1 cellular context compared by ENCODE assay signal in the genomic region with DNA sequence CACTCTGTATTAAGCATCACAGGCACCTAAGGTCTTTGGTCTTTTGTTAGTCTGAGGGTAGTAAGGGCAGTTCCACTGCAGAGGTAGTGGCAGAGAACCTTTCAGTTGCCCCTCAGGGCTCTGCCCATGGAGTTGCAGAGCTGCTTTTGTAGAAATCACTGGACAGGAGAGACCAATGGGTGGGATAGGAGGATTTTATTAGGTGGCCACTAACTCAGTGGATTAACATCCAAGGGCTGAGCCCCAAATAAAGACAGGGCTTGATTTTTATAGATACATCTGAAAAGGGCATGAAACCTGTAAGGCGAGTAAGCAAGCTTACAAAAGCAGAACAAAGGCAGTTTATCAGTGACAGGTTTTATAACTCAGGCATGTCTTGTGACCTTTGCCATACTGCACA.
TF ChIP-seq lines count a peak whose summit lies in the region.

No MANE protein-coding gene starts in this region.

TF ChIP-seq in HEK293, 187 proteins besides CTCF, POLR2A, EP300 and RAD21 (continued from another document):
- TF ChIP-seq, protein P1, sequence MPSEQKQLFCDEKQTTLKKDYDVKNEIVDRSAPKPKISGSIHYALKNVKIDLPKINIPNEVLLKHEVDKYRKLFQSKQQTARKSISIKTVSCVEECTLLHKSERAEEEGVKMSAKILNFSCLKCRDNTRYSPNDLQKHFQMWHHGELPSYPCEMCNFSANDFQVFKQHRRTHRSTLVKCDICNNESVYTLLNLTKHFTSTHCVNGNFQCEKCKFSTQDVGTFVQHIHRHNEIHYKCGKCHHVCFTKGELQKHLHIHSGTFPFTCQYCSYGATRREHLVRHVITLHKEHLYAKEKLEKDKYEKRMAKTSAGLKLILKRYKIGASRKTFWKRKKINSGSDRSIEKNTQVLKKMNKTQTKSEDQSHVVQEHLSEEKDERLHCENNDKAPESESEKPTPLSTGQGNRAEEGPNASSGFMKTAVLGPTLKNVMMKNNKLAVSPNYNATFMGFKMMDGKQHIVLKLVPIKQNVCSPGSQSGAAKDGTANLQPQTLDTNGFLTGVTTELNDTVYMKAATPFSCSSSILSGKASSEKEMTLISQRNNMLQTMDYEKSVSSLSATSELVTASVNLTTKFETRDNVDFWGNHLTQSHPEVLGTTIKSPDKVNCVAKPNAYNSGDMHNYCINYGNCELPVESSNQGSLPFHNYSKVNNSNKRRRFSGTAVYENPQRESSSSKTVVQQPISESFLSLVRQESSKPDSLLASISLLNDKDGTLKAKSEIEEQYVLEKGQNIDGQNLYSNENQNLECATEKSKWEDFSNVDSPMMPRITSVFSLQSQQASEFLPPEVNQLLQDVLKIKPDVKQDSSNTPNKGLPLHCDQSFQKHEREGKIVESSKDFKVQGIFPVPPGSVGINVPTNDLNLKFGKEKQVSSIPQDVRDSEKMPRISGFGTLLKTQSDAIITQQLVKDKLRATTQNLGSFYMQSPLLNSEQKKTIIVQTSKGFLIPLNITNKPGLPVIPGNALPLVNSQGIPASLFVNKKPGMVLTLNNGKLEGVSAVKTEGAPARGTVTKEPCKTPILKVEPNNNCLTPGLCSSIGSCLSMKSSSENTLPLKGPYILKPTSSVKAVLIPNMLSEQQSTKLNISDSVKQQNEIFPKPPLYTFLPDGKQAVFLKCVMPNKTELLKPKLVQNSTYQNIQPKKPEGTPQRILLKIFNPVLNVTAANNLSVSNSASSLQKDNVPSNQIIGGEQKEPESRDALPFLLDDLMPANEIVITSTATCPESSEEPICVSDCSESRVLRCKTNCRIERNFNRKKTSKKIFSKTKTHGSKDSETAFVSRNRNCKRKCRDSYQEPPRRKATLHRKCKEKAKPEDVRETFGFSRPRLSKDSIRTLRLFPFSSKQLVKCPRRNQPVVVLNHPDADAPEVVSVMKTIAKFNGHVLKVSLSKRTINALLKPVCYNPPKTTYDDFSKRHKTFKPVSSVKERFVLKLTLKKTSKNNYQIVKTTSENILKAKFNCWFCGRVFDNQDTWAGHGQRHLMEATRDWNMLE (tag by site-specific recombination; conservative IDR thresholded peaks at IDR 0.05; ENCODE audit: low read depth), result no peak
- TF ChIP-seq ZFP41 (tag by site-specific recombination; IDR thresholded peaks at IDR 0.05; ENCODE audit: borderline replicate concordance) (no peak), ZBTB8A (tag by site-specific recombination; IDR thresholded peaks at IDR 0.05) (no peak), ZNF658 (tag by site-specific recombination; IDR thresholded peaks at IDR 0.05) (no peak), ZEB2 (tag by site-specific recombination; IDR thresholded peaks at IDR 0.05) (no peak), ZNF560 (tag by site-specific recombination; IDR thresholded peaks at IDR 0.05; ENCODE audit: borderline replicate concordance) (no peak), ZNF140 (tag by site-specific recombination; IDR thresholded peaks at IDR 0.05) (no peak)
- TF ChIP-seq, protein P2, sequence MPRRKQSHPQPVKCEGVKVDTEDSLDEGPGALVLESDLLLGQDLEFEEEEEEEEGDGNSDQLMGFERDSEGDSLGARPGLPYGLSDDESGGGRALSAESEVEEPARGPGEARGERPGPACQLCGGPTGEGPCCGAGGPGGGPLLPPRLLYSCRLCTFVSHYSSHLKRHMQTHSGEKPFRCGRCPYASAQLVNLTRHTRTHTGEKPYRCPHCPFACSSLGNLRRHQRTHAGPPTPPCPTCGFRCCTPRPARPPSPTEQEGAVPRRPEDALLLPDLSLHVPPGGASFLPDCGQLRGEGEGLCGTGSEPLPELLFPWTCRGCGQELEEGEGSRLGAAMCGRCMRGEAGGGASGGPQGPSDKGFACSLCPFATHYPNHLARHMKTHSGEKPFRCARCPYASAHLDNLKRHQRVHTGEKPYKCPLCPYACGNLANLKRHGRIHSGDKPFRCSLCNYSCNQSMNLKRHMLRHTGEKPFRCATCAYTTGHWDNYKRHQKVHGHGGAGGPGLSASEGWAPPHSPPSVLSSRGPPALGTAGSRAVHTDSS (tag by site-specific recombination; IDR thresholded peaks at IDR 0.05), result no peak
- TF ChIP-seq, protein P3, sequence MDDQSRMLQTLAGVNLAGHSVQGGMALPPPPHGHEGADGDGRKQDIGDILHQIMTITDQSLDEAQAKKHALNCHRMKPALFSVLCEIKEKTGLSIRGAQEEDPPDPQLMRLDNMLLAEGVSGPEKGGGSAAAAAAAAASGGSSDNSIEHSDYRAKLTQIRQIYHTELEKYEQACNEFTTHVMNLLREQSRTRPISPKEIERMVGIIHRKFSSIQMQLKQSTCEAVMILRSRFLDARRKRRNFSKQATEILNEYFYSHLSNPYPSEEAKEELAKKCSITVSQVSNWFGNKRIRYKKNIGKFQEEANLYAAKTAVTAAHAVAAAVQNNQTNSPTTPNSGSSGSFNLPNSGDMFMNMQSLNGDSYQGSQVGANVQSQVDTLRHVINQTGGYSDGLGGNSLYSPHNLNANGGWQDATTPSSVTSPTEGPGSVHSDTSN (CRISPR knock-in tag; IDR thresholded peaks at IDR 0.05), result no peak
- TF ChIP-seq, protein P4, sequence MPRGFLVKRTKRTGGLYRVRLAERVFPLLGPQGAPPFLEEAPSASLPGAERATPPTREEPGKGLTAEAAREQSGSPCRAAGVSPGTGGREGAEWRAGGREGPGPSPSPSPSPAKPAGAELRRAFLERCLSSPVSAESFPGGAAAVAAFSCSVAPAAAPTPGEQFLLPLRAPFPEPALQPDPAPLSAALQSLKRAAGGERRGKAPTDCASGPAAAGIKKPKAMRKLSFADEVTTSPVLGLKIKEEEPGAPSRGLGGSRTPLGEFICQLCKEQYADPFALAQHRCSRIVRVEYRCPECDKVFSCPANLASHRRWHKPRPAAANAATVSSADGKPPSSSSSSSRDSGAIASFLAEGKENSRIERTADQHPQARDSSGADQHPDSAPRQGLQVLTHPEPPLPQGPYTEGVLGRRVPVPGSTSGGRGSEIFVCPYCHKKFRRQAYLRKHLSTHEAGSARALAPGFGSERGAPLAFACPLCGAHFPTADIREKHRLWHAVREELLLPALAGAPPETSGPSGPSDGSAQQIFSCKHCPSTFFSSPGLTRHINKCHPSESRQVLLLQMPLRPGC (tag by site-specific recombination; IDR thresholded peaks at IDR 0.05), result no peak
- TF ChIP-seq, protein P5, sequence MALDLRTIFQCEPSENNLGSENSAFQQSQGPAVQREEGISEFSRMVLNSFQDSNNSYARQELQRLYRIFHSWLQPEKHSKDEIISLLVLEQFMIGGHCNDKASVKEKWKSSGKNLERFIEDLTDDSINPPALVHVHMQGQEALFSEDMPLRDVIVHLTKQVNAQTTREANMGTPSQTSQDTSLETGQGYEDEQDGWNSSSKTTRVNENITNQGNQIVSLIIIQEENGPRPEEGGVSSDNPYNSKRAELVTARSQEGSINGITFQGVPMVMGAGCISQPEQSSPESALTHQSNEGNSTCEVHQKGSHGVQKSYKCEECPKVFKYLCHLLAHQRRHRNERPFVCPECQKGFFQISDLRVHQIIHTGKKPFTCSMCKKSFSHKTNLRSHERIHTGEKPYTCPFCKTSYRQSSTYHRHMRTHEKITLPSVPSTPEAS (tag by site-specific recombination; IDR thresholded peaks at IDR 0.05), result no peak
- TF ChIP-seq, protein P6, sequence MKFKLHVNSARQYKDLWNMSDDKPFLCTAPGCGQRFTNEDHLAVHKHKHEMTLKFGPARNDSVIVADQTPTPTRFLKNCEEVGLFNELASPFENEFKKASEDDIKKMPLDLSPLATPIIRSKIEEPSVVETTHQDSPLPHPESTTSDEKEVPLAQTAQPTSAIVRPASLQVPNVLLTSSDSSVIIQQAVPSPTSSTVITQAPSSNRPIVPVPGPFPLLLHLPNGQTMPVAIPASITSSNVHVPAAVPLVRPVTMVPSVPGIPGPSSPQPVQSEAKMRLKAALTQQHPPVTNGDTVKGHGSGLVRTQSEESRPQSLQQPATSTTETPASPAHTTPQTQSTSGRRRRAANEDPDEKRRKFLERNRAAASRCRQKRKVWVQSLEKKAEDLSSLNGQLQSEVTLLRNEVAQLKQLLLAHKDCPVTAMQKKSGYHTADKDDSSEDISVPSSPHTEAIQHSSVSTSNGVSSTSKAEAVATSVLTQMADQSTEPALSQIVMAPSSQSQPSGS (tag by site-specific recombination; IDR thresholded peaks at IDR 0.05; ENCODE audit: low read depth), result no peak
